ENCODE assay signal across 8 cellular contexts in genomic region chr20:49915380-49916145, GRCh38. TPM values are rescaled to one million over a fixed set of nuclear protein-coding genes. Genes with fewer than 3 reads are reported as not detected.
DNase-seq lines count a peak whose midpoint lies in the region; ATAC-seq and TF ChIP-seq lines count a peak whose summit lies in the region.

Gene SPATA2, minus strand, starts transcription at chr20:49915529. Its CDS starts 7,039 bp downstream, at chr20:49908490.

- ATAC-seq in HG03378 (IDR thresholded peaks at IDR 0.05; ENCODE audit: unreplicated experiment) = peak; percentile 78
- peak; percentile 83 for ATAC-seq in activated CD4-positive, alpha-beta T cell treated with anti-CD3 and anti-CD28 coated beads for 36 hours

- H3K4me1 Mint-ChIP-seq in activated CD4-positive, alpha-beta T cell treated with anti-CD3 and anti-CD28 coated beads for 36 hours = peaks cover 27% of the 10 kb centered on the region

- POLR2A ChIA-PET in activated CD4-positive, alpha-beta T cell treated with anti-CD3 and anti-CD28 coated beads for 36 hours (lab: Charles Lee) = interaction anchor here (1.5 to 1.7 kb wide), 2 partner anchors 21 to 22 kb away, joined by 4 to 5 read pairs; partner anchors contain the start of gene RNF114

- intact Hi-C loops in activated CD4-positive, alpha-beta T cell treated with anti-CD3 and anti-CD28 coated beads for 36 hours (cut with DNase I, micrococcal nuclease) = loop anchor here in 1 of 2 experiments (1.0 to 2.0 kb wide), 8 partner anchors 13 to 869 kb away; partner anchors contain the start of genes B4GALT5, CSE1L, PEDS1 and RNF114

- no peaks in the 10 kb centered on the region for H3K27me3 Mint-ChIP-seq in activated CD4-positive, alpha-beta T cell treated with anti-CD3 and anti-CD28 coated beads for 36 hours

- no peak for TF ChIP-seq CTCF in choroid plexus epithelial cell (conservative IDR thresholded peaks at IDR 0.05; ENCODE audit: low read depth, low read length)

- H3K27ac Mint-ChIP-seq in activated CD4-positive, alpha-beta T cell treated with anti-CD3 and anti-CD28 coated beads for 36 hours = peak within 1 kb of the TSS; percentile 100

- H3K4me3 ChIP-seq in choroid plexus epithelial cell (ENCODE audit: low read depth, low read length) = peak within 1 kb of the TSS; percentile 98

- peak within 1 kb of the TSS; percentile 99 for H3K4me3 Mint-ChIP-seq in activated CD4-positive, alpha-beta T cell treated with anti-CD3 and anti-CD28 coated beads for 36 hours

- no peaks in the 10 kb centered on the region for H3K9me3 Mint-ChIP-seq in activated CD4-positive, alpha-beta T cell treated with anti-CD3 and anti-CD28 coated beads for 36 hours (ENCODE audit: low read depth)

- peak within 1 kb of the TSS; percentile 100 for H3K27ac ChIP-seq in layer of hippocampus (ENCODE audit: low read depth, low read length)

- H3K36me3 Mint-ChIP-seq in activated CD4-positive, alpha-beta T cell treated with anti-CD3 and anti-CD28 coated beads for 36 hours (ENCODE audit: low read depth) = no peaks in the 10 kb centered on the region

- peak; percentile 85 for TF ChIP-seq POLR2A in GM19099 (IDR thresholded peaks at IDR 0.05; ENCODE audit: extremely low read depth, insufficient read length, low read depth)

- no peaks in the 10 kb centered on the region for H3K27me3 ChIP-seq in layer of hippocampus (ENCODE audit: control insufficient read depth, insufficient read depth, low read length)

- CTCF ChIA-PET in activated CD4-positive, alpha-beta T cell treated with anti-CD3 and anti-CD28 coated beads for 36 hours (lab: Charles Lee) = interaction anchor here (0.6 to 1.7 kb wide), 14 partner anchors 11 to 432 kb away, joined by 3 to 7 read pairs (median 4); partner anchors contain the start of gene RNF114

- DNase-seq in AML-193 (lab: John Stamatoyannopoulos, UW) (peak; percentile 86 to 91), NCI-H510A treated with DMSO at 0.1 percent for 48 hours (lab: John Stamatoyannopoulos, UW) (peak; percentile 80), choroid plexus epithelial cell (ENCODE audit: low read depth) (peak; percentile 97)
- DNase-seq in activated CD4-positive, alpha-beta T cell treated with anti-CD3 and anti-CD28 coated beads for 36 hours = peak; percentile 96
- DNase-seq in stimulated activated CD4-positive, alpha-beta T cell treated with anti-CD3 and anti-CD28 coated beads, Interleukin-1b, Interleukin-23, amount 100 ng/mL, for 24 hours (ENCODE audit: low read depth in 4 of 4, low spot score in 1 of 4) = peak; percentile 81 to 95 (median 93)

RNA-seq across cellular contexts. Expression of gene SPATA2, which starts in this region (rescaled TPM):
- total RNA-seq in activated CD4-positive, alpha-beta T cell treated with anti-CD3 and anti-CD28 coated beads for 36 hours = 10 to 100 TPM in 1 of 2 experiments, 1 to 10 TPM in 1; 8.7 to 10.1 TPM

Comparison
In these comparisons a context has a peak if more than half of its experiments do, and no peak if none do; other contexts are left out.
1. Peak in every context shown above with its lines: DNase-seq, ATAC-seq, H3K4me3 ChIP-seq and H3K27ac ChIP-seq.